ENCODE assay signal across 1 cellular context in genomic region chr1:16707130-16707893, GRCh38.
TF ChIP-seq lines count a peak whose summit lies in the region.

No MANE protein-coding gene starts in this region.

TF ChIP-seq in K562, 482 proteins besides CTCF, POLR2A, EP300 and RAD21:
- TF ChIP-seq TFAP4 (CRISPR knock-in tag; IDR thresholded peaks at IDR 0.05; ENCODE audit: borderline replicate concordance) (0 out of 2 replicates have a peak, but pooled peaks have one; percentile 40), ZBTB33 (CRISPR knock-in tag; IDR thresholded peaks at IDR 0.05) (0 out of 2 replicates have a peak, but pooled peaks have one; percentile 30), VEZF1 (CRISPR knock-in tag; IDR thresholded peaks at IDR 0.05) (peak; percentile 27; the same call in 1 of the 2 replicates)
